Comparison of ENCODE assay signal across 9 cellular contexts in the genomic region with DNA sequence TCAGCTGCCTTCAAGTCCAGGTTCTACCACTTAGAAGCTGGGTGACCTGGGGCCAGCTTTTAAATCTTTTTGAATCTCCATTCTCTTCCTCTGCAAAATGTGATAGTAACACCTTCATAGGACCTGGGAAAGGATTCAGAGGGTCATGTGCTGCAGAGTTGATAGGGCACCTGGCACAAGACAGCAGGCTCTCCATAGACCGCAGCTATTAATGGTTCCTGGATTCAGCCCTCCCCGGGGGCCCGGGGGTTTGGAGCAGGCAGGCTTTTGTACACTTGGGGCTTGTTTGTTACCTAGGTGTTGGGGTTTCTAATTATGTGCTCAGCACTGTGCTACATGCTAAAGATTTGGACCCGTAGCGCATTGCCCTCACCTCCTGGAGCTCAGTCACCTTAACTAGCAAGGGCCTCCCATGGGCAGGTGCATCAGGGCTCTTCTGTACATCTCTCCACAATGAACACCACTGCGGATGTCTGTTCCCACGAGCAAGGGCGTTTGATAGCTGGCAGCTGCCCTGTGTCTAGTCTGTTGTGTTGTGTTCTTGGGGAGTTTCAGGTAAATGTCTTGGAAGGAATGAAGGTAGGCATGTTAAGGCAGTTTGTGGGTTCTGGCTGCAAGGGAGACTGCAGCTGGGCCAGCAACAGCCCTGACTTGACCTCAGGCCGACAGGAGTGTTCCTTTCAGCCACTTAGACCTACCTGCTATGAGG. TPM values are rescaled to one million over a fixed set of nuclear protein-coding genes. Genes with fewer than 3 reads are reported as not detected.
DNase-seq lines count a peak whose midpoint lies in the region; ATAC-seq, FAIRE-seq and TF ChIP-seq lines count a peak whose summit lies in the region.
"Had no signal": no experiment of that assay in that cellular context is flagged by ENCODE, and none has a peak within 500 bp of the region (broad histone marks: within the 10 kb centered on the region; RNA-seq: fewer than 3 reads in every experiment).

No MANE protein-coding gene starts in this region.

- WGBS in A549 (ENCODE audit: missing lambda C conversion rate), result 85% methylated on average over 9 of the region's 9 CpGs

- 0 out of 2 replicates have a peak, but pooled peaks cover 4% of the 10 kb centered on the region for H3F3A ChIP-seq in Loucy (ENCODE audit: low read depth)

- no peak overlapping the region for H2AFZ ChIP-seq in Loucy (ENCODE audit: low read length)

- POLR2A ChIA-PET in A549 (lab: Yijun Ruan, JAX), result interaction anchor here (1.5 kb wide), 1 partner anchor 33 kb away, joined by 4 read pairs; no protein-coding TSS in a partner anchor

- ATAC-seq in A549 (no peak), GM19328 (IDR thresholded peaks at IDR 0.05; ENCODE audit: unreplicated experiment) (no peak), HG02973 (IDR thresholded peaks at IDR 0.05; ENCODE audit: unreplicated experiment) (no peak)

- H3K9ac ChIP-seq in Loucy (ENCODE audit: low read depth, low read length, poor library complexity, severe bottlenecking), result no peak overlapping the region
- H3K9ac ChIP-seq in colonic mucosa (ENCODE audit: low read depth in 2 of 2, low read length in 2 of 2), result peak overlapping the region in 1 of 2 donors; percentile 71
- peak overlapping the region; percentile 1 for H3K9ac ChIP-seq in mucosa of stomach (ENCODE audit: low read length)

- H3K27ac ChIP-seq in A549 (no peak overlapping the region), colonic mucosa (peak overlapping the region; percentile 61)

- TF ChIP-seq RAD21 in A549 (conservative IDR thresholded peaks at IDR 0.05 in 1 of 2, IDR thresholded peaks at IDR 0.05 in 1 of 2), result no peak

- FAIRE-seq in A549 (lab: Jason Lieb, UNC), result no peak

- H3K36me3 ChIP-seq in Loucy (ENCODE audit: insufficient read depth, low read length) (peaks cover 18% of the 10 kb centered on the region; the same call in 1 of the 2 replicates), colonic mucosa (no peaks in the 10 kb centered on the region), mucosa of stomach (ENCODE audit: control insufficient read depth, insufficient read depth, low read length) (no peaks in the 10 kb centered on the region)

- H3K4me2 ChIP-seq in A549, result peak overlapping the region; percentile 47
- H3K4me2 ChIP-seq in Loucy (ENCODE audit: low read depth, low read length, poor library complexity, severe bottlenecking), result peak overlapping the region; percentile 39

- TF ChIP-seq EP300 in A549 (IDR thresholded peaks at IDR 0.05), result no peak

- H3K4me1 ChIP-seq in A549, result peaks cover 96% of the 10 kb centered on the region
- peaks cover 76% of the 10 kb centered on the region for H3K4me1 ChIP-seq in Loucy (ENCODE audit: insufficient read depth, low read length, poor library complexity, severe bottlenecking)
- peaks cover 46% of the 10 kb centered on the region for H3K4me1 ChIP-seq in colonic mucosa
- peaks cover 62% of the 10 kb centered on the region for H3K4me1 ChIP-seq in mucosa of stomach (ENCODE audit: control insufficient read depth, insufficient read depth, low read length)

- H3K4me3 ChIP-seq in A549 (no peak overlapping the region), Loucy (ENCODE audit: low read length, poor library complexity, severe bottlenecking) (peak overlapping the region; percentile 5), colonic mucosa (no peak overlapping the region), mucosa of stomach (ENCODE audit: low read length) (no peak overlapping the region)

- peaks cover 100% of the 10 kb centered on the region for H3K79me2 ChIP-seq in Loucy (ENCODE audit: insufficient read depth, low read length)

- intact Hi-C loops in colonic mucosa (cut with DNase I), result no loop called here

- H3K27me3 ChIP-seq in Loucy (ENCODE audit: insufficient read depth, low read length, poor library complexity, severe bottlenecking), result no peaks in the 10 kb centered on the region
- H3K27me3 ChIP-seq in colonic mucosa, result no peaks in the 10 kb centered on the region
- H3K27me3 ChIP-seq in mucosa of stomach (ENCODE audit: control insufficient read depth, insufficient read depth, low read length), result no peaks in the 10 kb centered on the region

- H4K20me1 ChIP-seq in Loucy (ENCODE audit: insufficient read depth, low read length, poor library complexity, severe bottlenecking), result peaks cover 97% of the 10 kb centered on the region

- CTCF ChIA-PET in A549 (lab: Yijun Ruan, JAX), result interaction anchor here (1.0 to 7.3 kb wide), 9 partner anchors 8 to 72 kb away, joined by 3 to 45 read pairs (median 4); no protein-coding TSS in a partner anchor

- DNase-seq in A549 (ENCODE audit: low read depth in 1 of 2, low spot score in 1 of 2) (no peak), colonic mucosa (no peak), hippocampal formation (lab: John Stamatoyannopoulos, UW) (no peak)
- no peak for DNase-seq in activated CD4-positive, CD25-positive, alpha-beta regulatory T cell treated with anti-CD3 and anti-CD28 coated beads, Interleukin-2, amount 50 U/mL, for 72 hours
- DNase-seq: activated effector memory CD4-positive, alpha-beta T cell treated with anti-CD3 and anti-CD28 coated beads, Interleukin-2, amount 50 U/mL, for 16 hours had no signal

- no peak for TF ChIP-seq CTCF in A549 (IDR thresholded peaks at IDR 0.05)
- TF ChIP-seq CTCF in Loucy (conservative IDR thresholded peaks at IDR 0.05; ENCODE audit: low read length), result no peak
- no peak for TF ChIP-seq CTCF in colonic mucosa (IDR thresholded peaks at IDR 0.05)

- H3K9me3 ChIP-seq in A549 (no peaks in the 10 kb centered on the region), Loucy (ENCODE audit: insufficient read depth, low read depth, low read length) (no peaks in the 10 kb centered on the region), colonic mucosa (no peaks in the 10 kb centered on the region), mucosa of stomach (ENCODE audit: control insufficient read depth, low read length) (no peaks in the 10 kb centered on the region)

- no peaks in the 10 kb centered on the region for H3K9me2 ChIP-seq in Loucy (replicated peaks; ENCODE audit: low read depth, low read length)

- no peak for TF ChIP-seq POLR2A in A549 (IDR thresholded peaks at IDR 0.05; ENCODE audit: low read length)

TF ChIP-seq in A549, 52 proteins besides CTCF, POLR2A, EP300 and RAD21:
- TF ChIP-seq CEBPB (IDR thresholded peaks at IDR 0.05) (no peak), MAFK (IDR thresholded peaks at IDR 0.05; ENCODE audit: partially characterized antibody) (no peak), MYC (IDR thresholded peaks at IDR 0.05; ENCODE audit: borderline replicate concordance, low read length) (no peak), JUNB (IDR thresholded peaks at IDR 0.05) (no peak), TFCP2L1 (CRISPR knock-in tag; IDR thresholded peaks at IDR 0.05) (no peak), RARB (CRISPR knock-in tag; IDR thresholded peaks at IDR 0.05) (no peak), TP53 (CRISPR knock-in tag; IDR thresholded peaks at IDR 0.05) (no peak), USF2 (IDR thresholded peaks at IDR 0.05) (no peak), EHMT2 (IDR thresholded peaks at IDR 0.05; ENCODE audit: low read depth) (no peak), ESRRA (IDR thresholded peaks at IDR 0.05; ENCODE audit: borderline replicate concordance, low read length) (no peak), CBX2 (IDR thresholded peaks at IDR 0.05; ENCODE audit: borderline replicate concordance, low read depth) (no peak), CHD2 (IDR thresholded peaks at IDR 0.05; ENCODE audit: low read length, partially characterized antibody) (no peak)

RNA-seq across cellular contexts. Expression of gene PRRC2B, which starts 12.1 kb away (rescaled TPM):
- polyA plus RNA-seq in A549 (2011; rRNA removed) (35.6 and 57.0 TPM in 2 replicates), A549 (2017; fragmentation: RNase III; extraction: RNeasy Plus Mini Kit Qiagen cat#74134 plus additional on column Dnase treatment) (44.9 to 47.3 TPM (median 45.5 TPM) in 3 replicates)
- polyA plus RNA-seq in A549 (2012; cell fraction: cytosol; rRNA removed), result 24.9 and 37.2 TPM in 2 replicates
- polyA plus RNA-seq in A549 (2012; cell fraction: nucleus; rRNA removed), result 128 and 136 TPM in 2 replicates
- polyA minus RNA-seq in A549 (2011; rRNA and poly(A)+ RNA removed), result 91.0 and 93.7 TPM in 2 replicates
- 100 to 1,000 TPM; 127 to 131 TPM for total RNA-seq in colonic mucosa
